In genomic region chr5:2958976-2959375, GRCh38 we compare ENCODE assay signal across 35 cellular contexts.
"Had no signal": no experiment of that assay in that cellular context is flagged by ENCODE, and none has a peak within 500 bp of the region (broad histone marks: within the 10 kb centered on the region; RNA-seq: fewer than 3 reads in every experiment).

No MANE protein-coding gene starts in this region.

- H3K36me3 ChIP-seq: MG63 had no signal

- DNase-seq: Karpas-422, Kasumi-1, MG63, MM.1S, MV-4-11, NCI-H1048, NCI-H1092, NCI-H1092 treated with DMSO at 0.1 percent for 48 hours, NCI-H1105, NCI-H1105 treated with DMSO at 0.1 percent for 48 hours, NCI-H1417, NCI-H1417 treated with DMSO at 0.1 percent for 48 hours, NCI-H1436, NCI-H1436 treated with DMSO at 0.1 percent for 48 hours, NCI-H146, NCI-H1694, NCI-H1694 treated with DMSO at 0.1 percent for 48 hours, NCI-H187, NCI-H187 treated with DMSO at 0.1 percent for 48 hours, NCI-H1930, NCI-H2029, NCI-H2029 treated with DMSO at 0.1 percent for 48 hours, NCI-H2081, NCI-H2081 treated with DMSO at 0.1 percent for 48 hours, NCI-H2107, NCI-H2171, NCI-H2171 treated with DMSO at 0.1 percent for 48 hours, NCI-H2227 treated with DMSO at 0.1 percent for 48 hours, NCI-H226, NCI-H345, NCI-H446, NCI-H446 treated with DMSO at 0.1 percent for 48 hours, NCI-H510A, NCI-H510A treated with DMSO at 0.1 percent for 48 hours, NCI-H524 had no signal

- H3K27me3 ChIP-seq: MG63 had no signal

- H3K4me3 ChIP-seq: MG63 had no signal

- H3K9me3 ChIP-seq: MG63 had no signal
